ENCODE assay signal across 3 cellular contexts in genomic region chr10:95800286-95800685, GRCh38. TPM values are rescaled to one million over a fixed set of nuclear protein-coding genes. Genes with fewer than 3 reads are reported as not detected.
"Had no signal": no experiment of that assay in that cellular context is flagged by ENCODE, and none has a peak within 500 bp of the region (broad histone marks: within the 10 kb centered on the region; RNA-seq: fewer than 3 reads in every experiment).

No MANE protein-coding gene starts in this region.

RNA-seq across cellular contexts. Expression of gene ENTPD1, which starts 44.3 kb away (rescaled TPM):
- total RNA-seq: MCF 10A, NCI-H460, PC-9 had no signal
